Comparison of ENCODE assay signal across 22 cellular contexts in the genomic region with DNA sequence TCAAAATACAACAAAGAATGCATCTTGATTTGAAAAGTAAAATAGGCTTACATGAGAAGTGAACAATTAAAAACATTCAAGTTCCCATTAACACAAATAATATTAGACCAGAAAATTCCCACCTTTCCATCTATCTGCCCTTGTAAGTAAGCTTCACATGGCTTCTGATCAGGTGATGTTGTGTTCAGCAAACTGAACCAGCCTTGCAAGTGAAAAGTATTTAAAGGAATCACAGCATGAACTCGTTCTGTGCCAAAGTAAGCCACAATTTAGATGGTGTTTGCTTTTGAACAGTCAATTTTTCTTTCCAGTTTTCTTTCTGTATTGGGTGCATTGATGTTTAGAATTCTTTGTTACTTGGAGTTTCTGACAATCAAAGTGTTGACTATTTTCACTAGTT.
"Had no signal": no experiment of that assay in that cellular context is flagged by ENCODE, and none has a peak within 500 bp of the region (broad histone marks: within the 10 kb centered on the region; RNA-seq: fewer than 3 reads in every experiment).

No MANE protein-coding gene starts in this region.

- H3K4me3 ChIP-seq: MG63, SJSA1 had no signal

- ATAC-seq: activated CD4-positive, CD25-positive, alpha-beta regulatory T cell treated with anti-CD3 and anti-CD28 coated beads, Interleukin-2, amount 50 U/mL, for 24 hours; activated CD8-positive, alpha-beta memory T cell treated with anti-CD3 and anti-CD28 coated beads, Interleukin-2, amount 10 ng/mL, durations not matched to agents 7 days and 5 days; SK-N-SH treated with all-trans-retinoic acid at 6 μM for 48 hours had no signal

- DNase-seq: activated CD4-positive, alpha-beta T cell treated with anti-CD3 and anti-CD28 coated beads for 48 hours; activated CD4-positive, alpha-beta T cell treated with anti-CD3 and anti-CD28 coated beads, Interleukin-2, amount 50 U/mL, for 48 hours; activated CD8-positive, alpha-beta memory T cell treated with anti-CD3 and anti-CD28 coated beads, Interleukin-2, amount 10 ng/mL, durations not matched to agents 7 days and 5 days; activated effector memory CD4-positive, alpha-beta T cell treated with Interleukin-2 at 50 U/mL for 16 hours; activated naive CD4-positive, alpha-beta T cell; activated T-cell treated with anti-CD3 and anti-CD28 coated beads, Interleukin-2, amount 50 U/mL, for 24 hours; aorta; caudate nucleus; cortex of kidney; MG63; MV-4-11; NCI-H1092 treated with DMSO at 0.1 percent for 48 hours; NCI-H1417 treated with DMSO at 0.1 percent for 48 hours; NCI-H1694; NCI-H2029; NCI-H526; NCI-H82; SHP77; SW 1271 had no signal
